In the genomic region with DNA sequence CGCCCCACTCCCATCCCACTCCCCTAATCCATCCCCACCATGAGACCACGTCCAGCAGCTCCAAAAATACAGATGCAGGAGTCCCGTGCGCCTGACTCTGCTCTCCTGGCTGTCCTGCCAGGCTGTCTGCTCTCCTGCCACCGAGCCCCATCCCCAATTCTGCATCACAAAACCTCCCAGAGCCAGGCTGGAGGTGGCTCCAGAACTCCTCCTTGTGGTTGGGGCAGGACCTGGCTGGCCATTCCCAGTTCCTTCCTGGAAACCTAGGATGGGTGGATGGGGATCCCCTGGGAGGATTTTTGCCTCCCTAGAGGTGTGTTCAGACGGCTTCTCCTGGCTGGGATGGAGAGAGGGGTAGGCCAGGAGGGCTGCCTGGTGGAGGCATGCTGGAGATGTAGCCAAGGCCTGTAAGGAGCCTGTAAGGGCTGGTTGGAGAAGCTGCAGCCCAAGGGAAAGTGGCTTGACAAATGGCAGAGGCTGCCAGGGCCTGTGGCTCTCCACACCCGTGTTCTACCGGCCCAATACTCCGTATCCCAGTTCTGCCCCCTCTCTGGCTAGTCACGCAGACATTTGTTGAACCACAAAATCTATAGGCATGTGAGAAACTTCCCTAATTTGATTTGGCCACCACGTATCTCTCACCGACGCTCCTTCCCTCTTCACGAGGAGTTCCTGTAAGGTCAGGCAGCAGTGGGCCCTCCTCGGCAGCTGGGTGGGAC, we compare ENCODE assay signal across 13 cellular contexts.
A peak's percentile ranks its signal among the peaks of the same experiment; 100 is the strongest.
DNase-seq lines count a peak whose midpoint lies in the region; ATAC-seq and TF ChIP-seq lines count a peak whose summit lies in the region.
"Had no signal": no experiment of that assay in that cellular context is flagged by ENCODE, and none has a peak within 500 bp of the region (broad histone marks: within the 10 kb centered on the region; RNA-seq: fewer than 3 reads in every experiment).

No MANE protein-coding gene starts in this region.

- ATAC-seq in GM23338 = peak; percentile 81
- ATAC-seq: activated T-cell treated with anti-CD3 and anti-CD28 coated beads, Interleukin-2, amount 50 U/mL, for 72 hours had no signal

- H3K27me3 ChIP-seq in GM23338 (ENCODE audit: insufficient read depth) = no peaks in the 10 kb centered on the region

- TF ChIP-seq CTCF in GM23338 (conservative IDR thresholded peaks at IDR 0.05; ENCODE audit: low read depth in 2 of 2) = peak; percentile 54 to 75
- TF ChIP-seq CTCF in osteocyte (IDR thresholded peaks at IDR 0.05) = peak; percentile 7
- no peak for TF ChIP-seq CTCF in GM20000 (IDR thresholded peaks at IDR 0.05; ENCODE audit: extremely low read depth, missing control alignments)

- no peaks in the 10 kb centered on the region; the same call in 1 of the 2 replicates for H3K4me1 ChIP-seq in GM23338 (ENCODE audit: insufficient read depth)

- no peak overlapping the region for H2AFZ ChIP-seq in GM23338

- intact Hi-C loops in dendritic cell treated with granulocyte-macrophage colony-stimulating factor and Interleukin-4, amounts not matched to agents 40 ng/mL and 50 ng/mL, for 4 days (cut with micrococcal nuclease) = loop anchor here (2.0 to 5.0 kb wide), 3 partner anchors 63 to 198 kb away; partner anchors contain the start of gene MAPK8

- H3K27me3 Mint-ChIP-seq in GM23338 (ENCODE audit: insufficient read depth, low read depth, poor library complexity) (peaks cover 11% of the 10 kb centered on the region), osteocyte (ENCODE audit: unreplicated experiment) (no peaks in the 10 kb centered on the region)
- peaks cover 11% of the 10 kb centered on the region for H3K27me3 Mint-ChIP-seq in dendritic cell treated with granulocyte-macrophage colony-stimulating factor and Interleukin-4, amounts not matched to agents 40 ng/mL and 50 ng/mL, for 4 days

- H3K36me3 Mint-ChIP-seq in GM23338 (ENCODE audit: low read depth) = no peaks in the 10 kb centered on the region
- H3K36me3 Mint-ChIP-seq in dendritic cell treated with granulocyte-macrophage colony-stimulating factor and Interleukin-4, amounts not matched to agents 40 ng/mL and 50 ng/mL, for 4 days (ENCODE audit: low read depth) = peaks cover 11% of the 10 kb centered on the region
- no peaks in the 10 kb centered on the region for H3K36me3 Mint-ChIP-seq in osteocyte (ENCODE audit: unreplicated experiment)
- H3K36me3 Mint-ChIP-seq: naive B cell had no signal

- 0 out of 2 replicates have a peak, but pooled peaks cover 7% of the 10 kb centered on the region for H4K20me1 ChIP-seq in GM23338 (replicated peaks; ENCODE audit: insufficient read depth)

- peaks cover 22% of the 10 kb centered on the region for H3K4me1 Mint-ChIP-seq in GM23338
- peaks cover 97% of the 10 kb centered on the region for H3K4me1 Mint-ChIP-seq in dendritic cell treated with granulocyte-macrophage colony-stimulating factor and Interleukin-4, amounts not matched to agents 40 ng/mL and 50 ng/mL, for 4 days (ENCODE audit: low read depth)
- H3K4me1 Mint-ChIP-seq in osteocyte (ENCODE audit: unreplicated experiment) = peaks cover 33% of the 10 kb centered on the region

- H3K4me3 Mint-ChIP-seq in GM23338 = no peak overlapping the region
- H3K4me3 Mint-ChIP-seq in dendritic cell treated with granulocyte-macrophage colony-stimulating factor and Interleukin-4, amounts not matched to agents 40 ng/mL and 50 ng/mL, for 4 days = no peak overlapping the region
- no peak overlapping the region for H3K4me3 Mint-ChIP-seq in osteocyte (ENCODE audit: unreplicated experiment)
- H3K4me3 Mint-ChIP-seq: activated T-cell treated with anti-CD3 and anti-CD28 coated beads, Interleukin-2, amount 50 U/mL, for 72 hours; naive B cell; T-helper 2 cell treated with Interferon-gamma antibody and Interleukin-4, amounts not matched to agents 5 μg/mL and 100 μg/mL, for 36 hours had no signal

- no peak overlapping the region for H3K4me3 ChIP-seq in GM23338

- H3F3A ChIP-seq in GM23338 (replicated peaks; ENCODE audit: low read depth) = no peaks in the 10 kb centered on the region

- DNase-seq in GM23338 (ENCODE audit: low spot score) (peak; percentile 73), NCI-H69 (lab: John Stamatoyannopoulos, UW) (peak; percentile 16), osteocyte (ENCODE audit: extremely low spot score, unreplicated experiment) (peak; percentile 81), NCI-H1105 (lab: John Stamatoyannopoulos, UW) (no peak), GM20000 (ENCODE audit: low spot score) (no peak), NCI-H2107 (lab: John Stamatoyannopoulos, UW) (no peak)
- DNase-seq: activated T-cell treated with anti-CD3 and anti-CD28 coated beads, Interleukin-2, amount 50 U/mL, for 72 hours; central memory CD4-positive, alpha-beta T cell; naive B cell; NCI-H524; stimulated activated CD4-positive, alpha-beta T cell treated with anti-CD3 and anti-CD28 coated beads, Interleukin-1b, Interleukin-23, amount 100 ng/mL, for 48 hours had no signal

- H3K9me2 ChIP-seq in GM23338 (ENCODE audit: insufficient read depth) = no peaks in the 10 kb centered on the region

- no peak overlapping the region for H3K27ac Mint-ChIP-seq in GM23338
- H3K27ac Mint-ChIP-seq in dendritic cell treated with granulocyte-macrophage colony-stimulating factor and Interleukin-4, amounts not matched to agents 40 ng/mL and 50 ng/mL, for 4 days = peak overlapping the region; percentile 81
- H3K27ac Mint-ChIP-seq in osteocyte (ENCODE audit: unreplicated experiment) = no peak overlapping the region
- H3K27ac Mint-ChIP-seq: activated T-cell treated with anti-CD3 and anti-CD28 coated beads, Interleukin-2, amount 50 U/mL, for 72 hours; T-helper 2 cell treated with Interferon-gamma antibody and Interleukin-4, amounts not matched to agents 5 μg/mL and 100 μg/mL, for 36 hours had no signal

- peaks cover 17% of the 10 kb centered on the region for H3K79me2 ChIP-seq in GM23338 (replicated peaks; ENCODE audit: insufficient read depth)

- H3K36me3 ChIP-seq in GM23338 (ENCODE audit: insufficient read depth) = no peaks in the 10 kb centered on the region

- H3K27ac ChIP-seq in GM23338 (ENCODE audit: low read depth) = no peak overlapping the region

- H3K9me3 Mint-ChIP-seq in GM23338 (no peaks in the 10 kb centered on the region), osteocyte (ENCODE audit: unreplicated experiment) (no peaks in the 10 kb centered on the region)
- no peaks in the 10 kb centered on the region for H3K9me3 Mint-ChIP-seq in dendritic cell treated with granulocyte-macrophage colony-stimulating factor and Interleukin-4, amounts not matched to agents 40 ng/mL and 50 ng/mL, for 4 days
- H3K9me3 Mint-ChIP-seq: activated T-cell treated with anti-CD3 and anti-CD28 coated beads, Interleukin-2, amount 50 U/mL, for 72 hours; naive B cell; T-helper 2 cell treated with Interferon-gamma antibody and Interleukin-4, amounts not matched to agents 5 μg/mL and 100 μg/mL, for 36 hours had no signal

- no peak overlapping the region for H3K4me2 ChIP-seq in GM23338

TF ChIP-seq in GM23338, 12 proteins besides CTCF, POLR2A, EP300 and RAD21 (continues in another document):
- TF ChIP-seq JUNB (IDR thresholded peaks at IDR 0.05; ENCODE audit: unreplicated experiment) = no peak

Comparison
In these comparisons a context has a peak if more than half of its experiments do, and no peak if none do; other contexts are left out.
1. DNase-seq: peak in GM23338 (single experiment), NCI-H69 (single experiment) and osteocyte (single experiment); none in NCI-H1105 (single experiment), GM20000 (single experiment) and NCI-H2107 (single experiment).